In genomic region chr21:37937668-37938067, GRCh38 we compare ENCODE assay signal across 24 cellular contexts. TPM values are rescaled to one million over a fixed set of nuclear protein-coding genes. Genes with fewer than 3 reads are reported as not detected.
"Had no signal": no experiment of that assay in that cellular context is flagged by ENCODE, and none has a peak within 500 bp of the region (broad histone marks: within the 10 kb centered on the region; RNA-seq: fewer than 3 reads in every experiment).

No MANE protein-coding gene starts in this region.

- H3K27me3 ChIP-seq: SJCRH30 had no signal

- H3K27ac ChIP-seq: KMS-11, SJCRH30 had no signal

- DNase-seq: Kasumi-1, MM.1S, NCI-H1092 treated with DMSO at 0.1 percent for 48 hours, NCI-H1417, NCI-H1436 treated with DMSO at 0.1 percent for 48 hours, NCI-H1694, NCI-H187 treated with DMSO at 0.1 percent for 48 hours, NCI-H2029 treated with DMSO at 0.1 percent for 48 hours, NCI-H2107, NCI-H2227 treated with DMSO at 0.1 percent for 48 hours, NCI-H510A treated with DMSO at 0.1 percent for 48 hours, NCI-H526, NCI-H82, Right ventricle myocardium superior, RPMI8226, SJCRH30, T-helper 1 cell had no signal

- H3K36me3 ChIP-seq: SJCRH30 had no signal

- H3K4me1 ChIP-seq: SJCRH30 had no signal

- ATAC-seq: HepG2, K562, SK-N-SH treated with all-trans-retinoic acid at 6 μM for 48 hours had no signal

- FAIRE-seq: HepG2, K562, RCC 7860 had no signal

- H3K9ac ChIP-seq: KMS-11 had no signal

- H3K4me3 ChIP-seq: K562, SJCRH30 had no signal

- H3K4me2 ChIP-seq: KMS-11 had no signal

RNA-seq across cellular contexts. Expression of gene KCNJ6, which starts 21.4 kb away (rescaled TPM):
- total RNA-seq: HepG2, HT1080, Right ventricle myocardium superior, SJCRH30 had no signal
- polyA plus RNA-seq: HepG2, IgD-negative memory B cell had no signal
